9 cellular contexts compared by ENCODE assay signal in genomic region chr3:10228248-10228950, GRCh38. TPM values are rescaled to one million over a fixed set of nuclear protein-coding genes. Genes with fewer than 3 reads are reported as not detected.
DNase-seq lines count a peak whose midpoint lies in the region; ATAC-seq and TF ChIP-seq lines count a peak whose summit lies in the region.
"Had no signal": no experiment of that assay in that cellular context is flagged by ENCODE, and none has a peak within 500 bp of the region (broad histone marks: within the 10 kb centered on the region; RNA-seq: fewer than 3 reads in every experiment).

No MANE protein-coding gene starts in this region.

- no peak overlapping the region for H3K9ac ChIP-seq in GM23248

- no peaks in the 10 kb centered on the region for H3K79me2 ChIP-seq in GM23248 (ENCODE audit: insufficient read depth)

- ATAC-seq in HG03354 (IDR thresholded peaks at IDR 0.05; ENCODE audit: poor library complexity, severe bottlenecking, unreplicated experiment), result no peak

- no peaks in the 10 kb centered on the region for H4K20me1 ChIP-seq in GM23248 (ENCODE audit: insufficient read depth)

- TF ChIP-seq CTCF in brain microvascular endothelial cell (IDR thresholded peaks at IDR 0.05; ENCODE audit: low read depth, low read length, missing control alignments), result no peak

- H3K27me3 ChIP-seq in GM23248 (replicated peaks; ENCODE audit: insufficient read depth) (no peaks in the 10 kb centered on the region), brain microvascular endothelial cell (replicated peaks) (no peaks in the 10 kb centered on the region)

- no peak overlapping the region for H3K27ac ChIP-seq in GM23248
- no peak overlapping the region for H3K27ac ChIP-seq in brain microvascular endothelial cell

- 82 to 84% methylated on average over 4 of the region's 4 CpGs for WGBS in GM23248 (ENCODE audit: low coverage in 1 of 2, low lambda C conversion rate in 2 of 2, missing lambda C conversion rate in 2 of 2), 2 experiments

- no peaks in the 10 kb centered on the region; the same call in 1 of the 2 replicates for H3K4me1 ChIP-seq in GM23248 (ENCODE audit: insufficient read depth)

- in situ Hi-C loops in GM23248 (cut with MboI), result no loop called here
- in situ Hi-C loops in brain microvascular endothelial cell (cut with HindIII; ENCODE audit: low pct_ligation_motif_present, low sequenced_read_pairs), result no loop called here

- DNase-seq in GM23248, result peak; percentile 38
- peak; percentile 97 for DNase-seq in RPMI7951 (ENCODE audit: low read depth)
- peak; percentile 26 for DNase-seq in brain microvascular endothelial cell
- DNase-seq in stimulated activated CD4-positive, alpha-beta T cell treated with anti-CD3 and anti-CD28 coated beads, Interleukin-1b, Interleukin-23, amount 100 ng/mL, for 48 hours, result peak; percentile 68
- DNase-seq in HuH-7 (ENCODE audit: low spot score), result no peak
- DNase-seq in COLO668 (lab: John Stamatoyannopoulos, UW; ENCODE audit: unreplicated experiment), result no peak
- DNase-seq: H7, mesenchymal stem cell had no signal

- H3K4me3 ChIP-seq in GM23248, result no peak overlapping the region
- H3K4me3 ChIP-seq in brain microvascular endothelial cell (ENCODE audit: low read depth, low read length), result no peak overlapping the region

- no peak overlapping the region for H2AFZ ChIP-seq in GM23248

- no peaks in the 10 kb centered on the region for H3K9me3 ChIP-seq in GM23248 (ENCODE audit: low read depth)

- no peak overlapping the region for H3K4me2 ChIP-seq in GM23248 (ENCODE audit: unreplicated experiment)

- H3F3A ChIP-seq in GM23248 (ENCODE audit: insufficient read depth), result no peaks in the 10 kb centered on the region

- no peaks in the 10 kb centered on the region for H3K9me2 ChIP-seq in GM23248 (ENCODE audit: insufficient read depth)

- H3K36me3 ChIP-seq in GM23248 (ENCODE audit: low read depth) (no peaks in the 10 kb centered on the region), brain microvascular endothelial cell (replicated peaks) (no peaks in the 10 kb centered on the region)

RNA-seq across cellular contexts. Expression of gene TATDN2, which starts 19.9 kb away (rescaled TPM):
- 8.4 and 10.1 TPM in 2 replicates for total RNA-seq in GM23248 (2014; rRNA removed; shearing (Covaris generic))
- 4.6 and 4.9 TPM in 2 replicates for polyA plus RNA-seq in GM23248 (2016; fragmentation: Nextera tagmentation; extraction: Ambion mirVana)
- 11.2 and 13.7 TPM in 2 replicates for total RNA-seq in RPMI7951 (2014; rRNA removed; shearing (Covaris generic))

Comparison
In these comparisons a context has a peak if more than half of its experiments do, and no peak if none do; other contexts are left out.
1. DNase-seq: peak in GM23248 (single experiment), RPMI7951 (single experiment), brain microvascular endothelial cell (single experiment) and stimulated activated CD4-positive, alpha-beta T cell treated with anti-CD3 and anti-CD28 coated beads, Interleukin-1b, Interleukin-23, amount 100 ng/mL, for 48 hours (single experiment); none in HuH-7 (single experiment) and COLO668 (single experiment).